12 cellular contexts compared by ENCODE assay signal in the genomic region with DNA sequence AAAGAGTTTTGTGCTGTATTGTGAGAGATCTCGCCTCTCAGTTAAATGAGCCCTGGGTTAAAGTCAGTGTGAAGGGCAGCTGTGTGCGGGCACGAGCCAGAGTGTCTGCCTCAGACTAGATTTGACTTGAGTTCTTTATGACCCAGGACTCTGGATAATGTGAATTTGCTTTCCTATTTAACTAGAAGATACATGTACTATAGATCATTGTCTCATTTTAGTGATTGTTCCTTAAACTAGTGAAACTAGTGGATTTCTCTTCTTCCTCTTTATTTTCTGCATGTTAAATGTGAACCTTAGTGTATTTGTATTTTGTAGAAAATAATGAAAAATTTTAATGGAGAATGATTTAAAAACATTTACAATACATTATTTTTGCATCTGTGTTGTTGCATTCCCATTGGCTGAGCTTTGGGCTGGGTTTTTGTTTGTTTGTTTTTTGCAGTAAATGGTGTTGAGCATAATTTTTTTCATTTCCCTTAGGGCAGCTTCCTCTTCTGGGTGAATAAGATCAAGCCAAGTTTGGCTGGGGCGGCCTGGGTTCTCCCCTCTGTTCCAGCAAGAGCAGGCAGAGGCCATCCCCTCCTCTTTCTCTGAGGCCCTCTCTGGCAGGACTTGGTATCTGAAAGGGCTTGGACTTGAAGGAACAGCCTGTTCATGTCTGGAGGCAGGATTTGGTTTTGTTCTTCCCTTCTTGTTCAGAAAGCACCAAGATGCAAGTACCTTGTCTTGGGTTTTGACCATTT. TPM values are rescaled to one million over a fixed set of nuclear protein-coding genes. Genes with fewer than 3 reads are reported as not detected.
DNase-seq lines count a peak whose midpoint lies in the region; ATAC-seq and TF ChIP-seq lines count a peak whose summit lies in the region.
"Had no signal": no experiment of that assay in that cellular context is flagged by ENCODE, and none has a peak within 500 bp of the region (broad histone marks: within the 10 kb centered on the region; RNA-seq: fewer than 3 reads in every experiment).

No MANE protein-coding gene starts in this region.

- DNase-seq in ELF-1 (ENCODE audit: low read depth, low spot score) (peak; percentile 28), H9 (peak; percentile 37), RPMI8226 (peak; percentile 45), left colon (peak; percentile 29 to 38), NCI-H2081 treated with DMSO at 0.1 percent for 48 hours (lab: John Stamatoyannopoulos, UW) (no peak), MG63 (no peak), dermis blood vessel endothelial cell (no peak)
- no peak for DNase-seq in activated CD8-positive, alpha-beta memory T cell treated with anti-CD3 and anti-CD28 coated beads, Interleukin-2, amount 50 U/mL, for 4 hours
- DNase-seq: central memory CD4-positive, alpha-beta T cell; pancreas had no signal

- H2AK5ac ChIP-seq in H9 (ENCODE audit: insufficient read length, low read length): no peak overlapping the region

- no peak overlapping the region for H3K9ac ChIP-seq in H9 (ENCODE audit: extremely low read depth, insufficient read length, low read length)

- intact Hi-C loops in left colon (cut with DNase I, micrococcal nuclease): no loop called here

- no peak overlapping the region for H3K4me3 Mint-ChIP-seq in H9

- no peak overlapping the region for H3T11ph ChIP-seq in H9 (ENCODE audit: low read length)

- ATAC-seq in left colon: no peak

- peaks cover 24 to 28% of the 10 kb centered on the region in 2 experiments for H3K4me1 Mint-ChIP-seq in H9

- no peaks in the 10 kb centered on the region for H3K79me1 ChIP-seq in H9 (ENCODE audit: insufficient read depth, low read depth, low read length, poor library complexity, severe bottlenecking)

- no peaks in the 10 kb centered on the region; a peak in 1 of 5 replicates for H3K9me3 Mint-ChIP-seq in H9

- H3K23ac ChIP-seq in H9 (ENCODE audit: insufficient read length, low read depth, low read length): no peak overlapping the region

- H2BK20ac ChIP-seq in H9 (ENCODE audit: low read depth, low read length, poor library complexity, severe bottlenecking): no peak overlapping the region

- H2BK12ac ChIP-seq in H9 (ENCODE audit: insufficient read length, low read depth, low read length): no peak overlapping the region

- H3K14ac ChIP-seq in H9 (ENCODE audit: insufficient read depth, low read length): no peak overlapping the region

- H3K36me3 ChIP-seq in MG63: no peaks in the 10 kb centered on the region

- H4K91ac ChIP-seq in H9 (ENCODE audit: insufficient read length, low read depth, low read length): no peak overlapping the region

- no peak overlapping the region for H3K4me2 ChIP-seq in H9 (ENCODE audit: insufficient read depth, insufficient read length, low read length)

- no peak overlapping the region for H3K27ac ChIP-seq in H9 (ENCODE audit: insufficient read length, low read depth, low read length)
- H3K27ac ChIP-seq: pancreas had no signal

- H3K36me3 Mint-ChIP-seq in H9 (ENCODE audit: insufficient read depth in 1 of 3, low read depth in 3 of 3): peaks cover 7 to 18% (median 11%) of the 10 kb centered on the region in 3 experiments; a peak in 5 of 7 replicates

- H2BK120ac ChIP-seq in H9 (ENCODE audit: low read depth, low read length, poor library complexity, severe bottlenecking): no peak overlapping the region

- H4K5ac ChIP-seq in H9 (ENCODE audit: insufficient read length, low read depth, low read length): no peak overlapping the region

- H3K56ac ChIP-seq in H9 (ENCODE audit: insufficient read length, low read depth, low read length): no peak overlapping the region

- H3K4ac ChIP-seq in H9 (ENCODE audit: low read depth, low read length): no peak overlapping the region

- no peaks in the 10 kb centered on the region for H3K27me3 Mint-ChIP-seq in H9 (ENCODE audit: low read depth)

- no peaks in the 10 kb centered on the region for H3K9me3 ChIP-seq in H9 (ENCODE audit: control insufficient read depth, low read depth, low read length)
- no peaks in the 10 kb centered on the region for H3K9me3 ChIP-seq in MG63
- H3K9me3 ChIP-seq: pancreas had no signal

- no peaks in the 10 kb centered on the region for H4K20me1 ChIP-seq in H9 (ENCODE audit: control insufficient read depth, insufficient read depth, insufficient read length)

- H3K4me1 ChIP-seq in H9 (ENCODE audit: insufficient read depth, low read length): no peaks in the 10 kb centered on the region

- no peaks in the 10 kb centered on the region for H3K79me2 ChIP-seq in H9 (ENCODE audit: insufficient read depth, low read length)

- no peaks in the 10 kb centered on the region for H3K23me2 ChIP-seq in H9 (ENCODE audit: insufficient read length, low read depth, low read length, poor library complexity, severe bottlenecking)

- H3K27ac Mint-ChIP-seq in H9: peak overlapping the region in 1 of 3 experiments; percentile 34; a peak in 1 of 7 replicates

- H2BK5ac ChIP-seq in H9 (ENCODE audit: insufficient read length, low read length): no peak overlapping the region

- H2AFZ ChIP-seq in H9 (ENCODE audit: low read length): no peak overlapping the region

- WGBS in H9 (ENCODE audit: extremely low coverage, insufficient read length, low lambda C conversion rate): no CpG with 5 or more reads among the region's 4 CpGs

- H4K8ac ChIP-seq in H9 (replicated peaks; ENCODE audit: insufficient read length, low read depth, low read length): no peak overlapping the region

- H3K27me3 ChIP-seq in H9 (ENCODE audit: insufficient read depth, low read length): no peaks in the 10 kb centered on the region
- H3K27me3 ChIP-seq in MG63: no peaks in the 10 kb centered on the region
- H3K27me3 ChIP-seq: pancreas had no signal

- no peak overlapping the region for H3K4me3 ChIP-seq in MG63
- H3K4me3 ChIP-seq: pancreas had no signal

- peak; percentile 36; the same call in 2 of the 3 replicates for TF ChIP-seq CTCF in H9 (conservative IDR thresholded peaks at IDR 0.05)

- H3K18ac ChIP-seq in H9 (ENCODE audit: insufficient read length, low read depth, low read length): no peak overlapping the region

- H2BK15ac ChIP-seq in H9 (ENCODE audit: low read depth, low read length): no peak overlapping the region

RNA-seq across cellular contexts. Expression of a gene that starts 15.0 kb away (rescaled TPM):
- total RNA-seq in H9 (2021) (not detected in 2 replicates), left colon (under 1 TPM in 1 of 2 donors, not detected in 1; 0.50 TPM), dermis blood vessel endothelial cell (not detected in 2 replicates)
- not detected in 2 replicates for total RNA-seq in MG63 (2014; rRNA removed; shearing (Covaris generic); ENCODE audit: low replicate concordance)
- total RNA-seq: Daoy, HT1080 had no signal

RNA-seq across cellular contexts. Expression of a gene that starts 31.8 kb away (rescaled TPM):
- total RNA-seq in H9 (2021) (11.1 and 11.2 TPM in 2 replicates), left colon (10 to 100 TPM; 35.7 to 35.8 TPM), dermis blood vessel endothelial cell (6.7 and 7.7 TPM in 2 replicates)
- total RNA-seq in MG63 (2014; rRNA removed; shearing (Covaris generic); ENCODE audit: low replicate concordance): 2.2 and 2.4 TPM in 2 replicates

Comparison
In these comparisons a context has a peak if more than half of its experiments do, and no peak if none do; other contexts are left out.
1. DNase-seq: peak in ELF-1 (single experiment), H9 (single experiment), RPMI8226 (single experiment) and left colon (2 of 2); none in NCI-H2081 treated with DMSO at 0.1 percent for 48 hours (single experiment), MG63 (single experiment), dermis blood vessel endothelial cell (single experiment) and activated CD8-positive, alpha-beta memory T cell treated with anti-CD3 and anti-CD28 coated beads, Interleukin-2, amount 50 U/mL, for 4 hours (single experiment).